Comparison of ENCODE assay signal across 11 cellular contexts in genomic region chr19:6238256-6238642, GRCh38. TPM values are rescaled to one million over a fixed set of nuclear protein-coding genes. Genes with fewer than 3 reads are reported as not detected.
DNase-seq lines count a peak whose midpoint lies in the region; ATAC-seq and TF ChIP-seq lines count a peak whose summit lies in the region.
"Had no signal": no experiment of that assay in that cellular context is flagged by ENCODE, and none has a peak within 500 bp of the region (broad histone marks: within the 10 kb centered on the region; RNA-seq: fewer than 3 reads in every experiment).

No MANE protein-coding gene starts in this region.

- H3K27ac ChIP-seq in right atrium auricular region (peak overlapping the region; percentile 79 to 82), tibial artery (peak overlapping the region; percentile 39 to 48)
- no peak overlapping the region for H3K27ac ChIP-seq in effector memory CD4-positive, alpha-beta T cell (ENCODE audit: insufficient read depth, low read length, poor library complexity, severe bottlenecking)

- H3K4me3 ChIP-seq in right atrium auricular region (peak overlapping the region in 1 of 2 donors; percentile 12), tibial artery (no peak overlapping the region)
- H3K4me3 ChIP-seq in effector memory CD4-positive, alpha-beta T cell (ENCODE audit: insufficient read depth, low read depth, low read length, poor library complexity, severe bottlenecking): no peak overlapping the region

- H3K4me1 Mint-ChIP-seq in activated T-cell treated with anti-CD3 and anti-CD28 coated beads, Interleukin-2, amount 50 U/mL, for 24 hours (ENCODE audit: low read depth): peaks cover 60% of the 10 kb centered on the region

- H3K27me3 ChIP-seq in right atrium auricular region (no peaks in the 10 kb centered on the region), tibial artery (no peaks in the 10 kb centered on the region)
- no peaks in the 10 kb centered on the region for H3K27me3 ChIP-seq in effector memory CD4-positive, alpha-beta T cell (replicated peaks; ENCODE audit: control insufficient read depth, insufficient read depth, low read length, poor library complexity, severe bottlenecking)

- peak; percentile 33 for DNase-seq in activated naive CD4-positive, alpha-beta T cell treated with Interleukin-2 at 50 U/mL for 16 hours
- DNase-seq in activated naive CD4-positive, alpha-beta T cell treated with anti-CD3 and anti-CD28 coated beads, Interleukin-2, amount 50 U/mL, for 16 hours: no peak
- no peak for DNase-seq in activated T-cell treated with anti-CD3 and anti-CD28 coated beads, Interleukin-2, amount 50 U/mL, for 24 hours
- DNase-seq in right atrium auricular region (ENCODE audit: low spot score): no peak
- DNase-seq in tibial artery: no peak
- DNase-seq in effector memory CD4-positive, alpha-beta T cell: no peak
- DNase-seq in amniotic stem cell (lab: John Stamatoyannopoulos, UW): no peak
- DNase-seq: NCI-H2107, occipital lobe had no signal

- no peaks in the 10 kb centered on the region for H3K9me3 Mint-ChIP-seq in activated T-cell treated with anti-CD3 and anti-CD28 coated beads, Interleukin-2, amount 50 U/mL, for 24 hours
- H3K9me3 Mint-ChIP-seq: activated naive CD4-positive, alpha-beta T cell treated with anti-CD3 and anti-CD28 coated beads, Interleukin-2, amount 50 U/mL, for 24 hours had no signal

- H3K36me3 Mint-ChIP-seq in activated T-cell treated with anti-CD3 and anti-CD28 coated beads, Interleukin-2, amount 50 U/mL, for 24 hours (ENCODE audit: low read depth): peaks cover 27% of the 10 kb centered on the region
- H3K36me3 Mint-ChIP-seq: activated naive CD4-positive, alpha-beta T cell treated with anti-CD3 and anti-CD28 coated beads, Interleukin-2, amount 50 U/mL, for 24 hours had no signal

- H3K4me3 Mint-ChIP-seq in activated T-cell treated with anti-CD3 and anti-CD28 coated beads, Interleukin-2, amount 50 U/mL, for 24 hours: no peak overlapping the region
- H3K4me3 Mint-ChIP-seq: activated naive CD4-positive, alpha-beta T cell treated with anti-CD3 and anti-CD28 coated beads, Interleukin-2, amount 50 U/mL, for 24 hours had no signal

- no peak for ATAC-seq in GM21737 (IDR thresholded peaks at IDR 0.05; ENCODE audit: unreplicated experiment)

- H3K27ac Mint-ChIP-seq in activated T-cell treated with anti-CD3 and anti-CD28 coated beads, Interleukin-2, amount 50 U/mL, for 24 hours: peak overlapping the region; percentile 60
- H3K27ac Mint-ChIP-seq: activated naive CD4-positive, alpha-beta T cell treated with anti-CD3 and anti-CD28 coated beads, Interleukin-2, amount 50 U/mL, for 24 hours had no signal

- H3K36me3 ChIP-seq in right atrium auricular region: no peaks in the 10 kb centered on the region
- no peaks in the 10 kb centered on the region for H3K36me3 ChIP-seq in tibial artery
- no peaks in the 10 kb centered on the region for H3K36me3 ChIP-seq in effector memory CD4-positive, alpha-beta T cell (ENCODE audit: control insufficient read depth, insufficient read depth, low read length)

- H3K4me1 ChIP-seq in right atrium auricular region (peaks cover 2 to 98% of the 10 kb centered on the region in 2 donors), tibial artery (peaks cover 0 to 91% (median 46%) of the 10 kb centered on the region in 4 donors)
- H3K4me1 ChIP-seq in effector memory CD4-positive, alpha-beta T cell (ENCODE audit: control insufficient read depth, insufficient read depth, low read length, poor library complexity, severe bottlenecking): peaks cover 10% of the 10 kb centered on the region

- no peaks in the 10 kb centered on the region for H3K9me3 ChIP-seq in right atrium auricular region
- H3K9me3 ChIP-seq in tibial artery: no peaks in the 10 kb centered on the region
- no peaks in the 10 kb centered on the region for H3K9me3 ChIP-seq in effector memory CD4-positive, alpha-beta T cell (ENCODE audit: control insufficient read depth, low read length)

- intact Hi-C loops in tibial artery (cut with DNase I; ENCODE audit: low total_unique reads): no loop called here

- no peak for TF ChIP-seq CTCF in right atrium auricular region (IDR thresholded peaks at IDR 0.05)
- no peak for TF ChIP-seq CTCF in tibial artery (IDR thresholded peaks at IDR 0.05)

- H3K27me3 Mint-ChIP-seq in activated T-cell treated with anti-CD3 and anti-CD28 coated beads, Interleukin-2, amount 50 U/mL, for 24 hours: no peaks in the 10 kb centered on the region
- H3K27me3 Mint-ChIP-seq: activated naive CD4-positive, alpha-beta T cell treated with anti-CD3 and anti-CD28 coated beads, Interleukin-2, amount 50 U/mL, for 24 hours had no signal

RNA-seq across cellular contexts. Expression of gene MLLT1, which starts 41.5 kb away (rescaled TPM):
- 10 to 100 TPM; 21.2 to 36.9 TPM for total RNA-seq in right atrium auricular region
